8 cellular contexts compared by ENCODE assay signal in the genomic region with DNA sequence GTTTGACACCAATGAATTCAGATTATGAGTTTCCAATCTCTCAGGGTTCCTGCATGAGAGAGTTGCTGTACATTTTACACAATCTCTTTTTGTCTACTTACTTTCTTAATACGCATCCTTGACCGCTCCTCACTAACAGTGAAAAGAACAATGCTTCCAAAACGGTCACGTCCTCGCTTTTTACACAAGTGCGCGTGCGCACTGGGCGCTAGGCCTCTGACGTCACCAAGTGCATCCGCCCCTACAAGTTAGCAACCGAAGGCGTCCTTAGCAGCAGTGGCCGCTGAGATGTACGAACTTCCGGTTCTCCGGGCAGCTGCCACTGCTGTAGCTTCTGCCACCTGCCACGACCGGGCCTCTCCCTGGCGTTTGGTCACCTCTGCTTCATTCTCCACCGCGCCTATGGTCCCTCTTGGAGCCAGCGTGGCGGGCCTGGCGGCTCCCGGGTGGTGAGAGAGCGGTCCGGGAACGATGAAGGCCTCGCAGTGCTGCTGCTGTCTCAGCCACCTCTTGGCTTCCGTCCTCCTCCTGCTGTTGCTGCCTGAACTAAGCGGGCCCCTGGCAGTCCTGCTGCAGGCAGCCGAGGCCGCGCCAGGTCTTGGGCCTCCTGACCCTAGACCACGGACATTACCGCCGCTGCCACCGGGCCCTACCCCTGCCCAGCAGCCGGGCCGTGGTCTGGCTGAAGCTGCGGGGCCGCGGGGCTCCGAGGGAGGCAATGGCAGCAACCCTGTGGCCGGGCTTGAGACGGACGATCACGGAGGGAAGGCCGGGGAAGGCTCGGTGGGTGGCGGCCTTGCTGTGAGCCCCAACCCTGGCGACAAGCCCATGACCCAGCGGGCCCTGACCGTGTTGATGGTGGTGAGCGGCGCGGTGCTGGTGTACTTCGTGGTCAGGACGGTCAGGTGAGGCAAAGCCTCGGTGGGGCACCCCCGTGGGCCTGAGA. TPM values are rescaled to one million over a fixed set of nuclear protein-coding genes. Genes with fewer than 3 reads are reported as not detected.
DNase-seq lines count a peak whose midpoint lies in the region; ATAC-seq and TF ChIP-seq lines count a peak whose summit lies in the region.

A gene (plus strand): TSS at position 315 of the 946 bp plus-strand sequence. CDS start 157 bp downstream, at position 472.

- H3K27me3 ChIP-seq in SK-N-SH (ENCODE audit: insufficient read depth): no peaks in the 10 kb centered on the region
- H3K27me3 ChIP-seq in osteoblast (ENCODE audit: insufficient read depth, low read length): no peaks in the 10 kb centered on the region
- no peaks in the 10 kb centered on the region for H3K27me3 ChIP-seq in thoracic aorta (replicated peaks; ENCODE audit: insufficient read depth)

- peak within 1 kb of the TSS; percentile 75 for H3K9ac ChIP-seq in SK-N-SH

- H3K9me3 Mint-ChIP-seq in activated naive CD8-positive, alpha-beta T cell (ENCODE audit: low read depth): peaks cover 12% of the 10 kb centered on the region

- H4K20me1 ChIP-seq in SK-N-SH (ENCODE audit: insufficient read depth) (no peaks in the 10 kb centered on the region), osteoblast (ENCODE audit: insufficient read depth, low read length) (no peaks in the 10 kb centered on the region)

- no peak for TF ChIP-seq RAD21 in SK-N-SH (IDR thresholded peaks at IDR 0.05; ENCODE audit: low read length)

- peak; percentile 91 for DNase-seq in GM04504 (ENCODE audit: low read depth)
- peak; percentile 91 for DNase-seq in NCI-H1048 (lab: John Stamatoyannopoulos, UW)
- DNase-seq in SK-N-SH: peak; percentile 88
- DNase-seq in glomerular visceral epithelial cell (ENCODE audit: extremely low spot score): peak; percentile 98
- DNase-seq in osteoblast (ENCODE audit: insufficient read length, low spot score, missing footprints): peak; percentile 81
- peak; percentile 89 for DNase-seq in thoracic aorta (ENCODE audit: low spot score)

- ATAC-seq in HG02571 (IDR thresholded peaks at IDR 0.05; ENCODE audit: unreplicated experiment) (peak; percentile 98), thoracic aorta (ENCODE audit: insufficient number of reproducible peaks, low FRiP score, low read depth) (peak; percentile 94)

- H3K79me2 ChIP-seq in SK-N-SH (ENCODE audit: insufficient read depth) (peaks cover 31% of the 10 kb centered on the region), osteoblast (ENCODE audit: insufficient read depth, low read length) (peaks cover 30% of the 10 kb centered on the region)

- H3K27ac ChIP-seq in SK-N-SH (ENCODE audit: low read depth in 2 of 2, low read length in 1 of 2) (peak within 1 kb of the TSS; percentile 69 to 91), osteoblast (ENCODE audit: low read depth, low read length) (peak within 1 kb of the TSS; percentile 54), thoracic aorta (peak within 1 kb of the TSS; percentile 84 to 86)

- peak within 1 kb of the TSS; percentile 100 for H2AFZ ChIP-seq in SK-N-SH (ENCODE audit: low read depth)
- peak within 1 kb of the TSS; percentile 77 for H2AFZ ChIP-seq in osteoblast (ENCODE audit: low read length)

- no peaks in the 10 kb centered on the region; the same call in 1 of the 2 replicates for H3K9me2 ChIP-seq in SK-N-SH

- peak within 1 kb of the TSS; percentile 80 for H3K4me2 ChIP-seq in SK-N-SH
- peak within 1 kb of the TSS; percentile 73 for H3K4me2 ChIP-seq in osteoblast (ENCODE audit: insufficient read depth, low read length)

- peak within 1 kb of the TSS; percentile 96 for H3K27ac Mint-ChIP-seq in activated naive CD8-positive, alpha-beta T cell

- peaks cover 0 to 9% of the 10 kb centered on the region in 2 experiments for H3K36me3 ChIP-seq in SK-N-SH (replicated peaks in 1 of 2; ENCODE audit: control insufficient read depth in 1 of 2, insufficient read depth in 2 of 2, low read length in 1 of 2)
- no peaks in the 10 kb centered on the region for H3K36me3 ChIP-seq in osteoblast (ENCODE audit: insufficient read depth, low read length)
- no peaks in the 10 kb centered on the region for H3K36me3 ChIP-seq in thoracic aorta

- H3K27me3 Mint-ChIP-seq in activated naive CD8-positive, alpha-beta T cell: no peaks in the 10 kb centered on the region

- POLR2A ChIA-PET in SK-N-SH (lab: Yijun Ruan, JAX): interaction anchor here (0.6 to 1.0 kb wide), 4 partner anchors 9 to 50 kb away, joined by 3 to 4 read pairs (median 3); no protein-coding TSS in a partner anchor

- H3K4me1 ChIP-seq in SK-N-SH (ENCODE audit: control insufficient read depth in 1 of 2, insufficient read depth in 2 of 2, low read depth in 1 of 2, low read length in 1 of 2): peaks cover 0 to 16% of the 10 kb centered on the region in 2 experiments; a peak in 3 of 4 replicates
- H3K4me1 ChIP-seq in osteoblast (ENCODE audit: insufficient read depth, low read length): peaks cover 8% of the 10 kb centered on the region
- H3K4me1 ChIP-seq in thoracic aorta (ENCODE audit: control insufficient read depth in 1 of 2, low read depth in 2 of 2): peaks cover 19 to 35% of the 10 kb centered on the region in 2 donors

- H3K4me1 Mint-ChIP-seq in activated naive CD8-positive, alpha-beta T cell (ENCODE audit: low read depth): peaks cover 31% of the 10 kb centered on the region

- H3K4me3 ChIP-seq in SK-N-SH (ENCODE audit: low read depth in 2 of 2, low read length in 1 of 2) (peak within 1 kb of the TSS; percentile 79 to 94), osteoblast (ENCODE audit: insufficient read depth, low read length) (peak within 1 kb of the TSS; percentile 86), thoracic aorta (peak within 1 kb of the TSS; percentile 84)

- TF ChIP-seq EP300 in SK-N-SH (IDR thresholded peaks at IDR 0.05; ENCODE audit: borderline replicate concordance in 1 of 2, low read depth in 1 of 2, low read length in 1 of 2): no peak

- H3F3A ChIP-seq in SK-N-SH (replicated peaks; ENCODE audit: insufficient read depth): no peaks in the 10 kb centered on the region

- H3K4me3 Mint-ChIP-seq in activated naive CD8-positive, alpha-beta T cell: peak within 1 kb of the TSS; percentile 93

- H3K36me3 Mint-ChIP-seq in activated naive CD8-positive, alpha-beta T cell: peaks cover 23% of the 10 kb centered on the region

- CTCF ChIA-PET in SK-N-SH (lab: Yijun Ruan, JAX): interaction anchor here (1.3 kb wide), 1 partner anchor 105 kb away, joined by 3 read pairs; no protein-coding TSS in a partner anchor

- TF ChIP-seq CTCF in SK-N-SH (IDR thresholded peaks at IDR 0.05): no peak
- TF ChIP-seq CTCF in osteoblast (IDR thresholded peaks at IDR 0.05; ENCODE audit: extremely low read depth, low read depth, low read length): no peak
- no peak for TF ChIP-seq CTCF in thoracic aorta (IDR thresholded peaks at IDR 0.05)

- under 1% methylated on average over 16 of the region's 62 CpGs for WGBS in SK-N-SH (ENCODE audit: low lambda C conversion rate)

- H3K9me3 ChIP-seq in SK-N-SH: peaks cover under 1% of the 10 kb centered on the region; the same call in 1 of the 2 replicates
- no peaks in the 10 kb centered on the region for H3K9me3 ChIP-seq in osteoblast (ENCODE audit: low read depth, low read length)
- H3K9me3 ChIP-seq in thoracic aorta: peaks cover 9% of the 10 kb centered on the region

TF ChIP-seq in SK-N-SH, 30 proteins besides CTCF, POLR2A, EP300 and RAD21:
- TF ChIP-seq FOSL2 (IDR thresholded peaks at IDR 0.05; ENCODE audit: borderline replicate concordance, low read depth): no peak
- peak; percentile 37; the same call in 1 of the 2 replicates for TF ChIP-seq SIN3A (IDR thresholded peaks at IDR 0.05; ENCODE audit: borderline replicate concordance, low read depth, low read length)
- TF ChIP-seq MXI1 (IDR thresholded peaks at IDR 0.05; ENCODE audit: low read depth, low read length): peak; percentile 94
- peak; percentile 15; the same call in 1 of the 2 replicates for TF ChIP-seq TCF12 (IDR thresholded peaks at IDR 0.05)
- peak; percentile 85 for TF ChIP-seq TAF1 (IDR thresholded peaks at IDR 0.05; ENCODE audit: borderline replicate concordance, low read depth, low read length)
- peak; percentile 96 for TF ChIP-seq POLR2AphosphoS5 (IDR thresholded peaks at IDR 0.05; ENCODE audit: low read depth, low read length)
- TF ChIP-seq RFX5 (IDR thresholded peaks at IDR 0.05; ENCODE audit: low read length): peak; percentile 71
- TF ChIP-seq, protein P1, sequence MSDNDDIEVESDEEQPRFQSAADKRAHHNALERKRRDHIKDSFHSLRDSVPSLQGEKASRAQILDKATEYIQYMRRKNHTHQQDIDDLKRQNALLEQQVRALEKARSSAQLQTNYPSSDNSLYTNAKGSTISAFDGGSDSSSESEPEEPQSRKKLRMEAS (IDR thresholded peaks at IDR 0.05; ENCODE audit: low read depth): peak; percentile 70
- no peak for TF ChIP-seq CHD2 (IDR thresholded peaks at IDR 0.05; ENCODE audit: low read length, partially characterized antibody)
- TF ChIP-seq GABPA (IDR thresholded peaks at IDR 0.05; ENCODE audit: low read depth): peak; percentile 80
- peak; percentile 74 for TF ChIP-seq NRF1 (IDR thresholded peaks at IDR 0.05; ENCODE audit: low read depth, low read length)
- TF ChIP-seq, protein P2, sequence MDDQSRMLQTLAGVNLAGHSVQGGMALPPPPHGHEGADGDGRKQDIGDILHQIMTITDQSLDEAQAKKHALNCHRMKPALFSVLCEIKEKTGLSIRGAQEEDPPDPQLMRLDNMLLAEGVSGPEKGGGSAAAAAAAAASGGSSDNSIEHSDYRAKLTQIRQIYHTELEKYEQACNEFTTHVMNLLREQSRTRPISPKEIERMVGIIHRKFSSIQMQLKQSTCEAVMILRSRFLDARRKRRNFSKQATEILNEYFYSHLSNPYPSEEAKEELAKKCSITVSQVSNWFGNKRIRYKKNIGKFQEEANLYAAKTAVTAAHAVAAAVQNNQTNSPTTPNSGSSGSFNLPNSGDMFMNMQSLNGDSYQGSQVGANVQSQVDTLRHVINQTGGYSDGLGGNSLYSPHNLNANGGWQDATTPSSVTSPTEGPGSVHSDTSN (IDR thresholded peaks at IDR 0.05): no peak

RNA-seq across cellular contexts. Expression of the gene that starts here (rescaled TPM):
- polyA plus RNA-seq in SK-N-SH (2012; rRNA removed): 22.4 and 24.9 TPM in 2 replicates
- polyA plus RNA-seq in SK-N-SH (2012; cell fraction: cytosol; rRNA removed): 22.6 and 27.3 TPM in 2 replicates
- polyA plus RNA-seq in SK-N-SH (2012; cell fraction: nucleus; rRNA removed): 11.5 and 23.0 TPM in 2 replicates
- total RNA-seq in osteoblast: 16.5 and 22.1 TPM in 2 replicates
- 10 to 100 TPM; 18.8 to 33.2 TPM for total RNA-seq in thoracic aorta

Comparison
In these comparisons a context has a peak if more than half of its experiments do, and no peak if none do; other contexts are left out.
1. Peak in every context shown above with its lines: DNase-seq, ATAC-seq, H3K4me3 ChIP-seq and H3K27ac ChIP-seq.